26 cellular contexts compared by ENCODE assay signal in the genomic region with DNA sequence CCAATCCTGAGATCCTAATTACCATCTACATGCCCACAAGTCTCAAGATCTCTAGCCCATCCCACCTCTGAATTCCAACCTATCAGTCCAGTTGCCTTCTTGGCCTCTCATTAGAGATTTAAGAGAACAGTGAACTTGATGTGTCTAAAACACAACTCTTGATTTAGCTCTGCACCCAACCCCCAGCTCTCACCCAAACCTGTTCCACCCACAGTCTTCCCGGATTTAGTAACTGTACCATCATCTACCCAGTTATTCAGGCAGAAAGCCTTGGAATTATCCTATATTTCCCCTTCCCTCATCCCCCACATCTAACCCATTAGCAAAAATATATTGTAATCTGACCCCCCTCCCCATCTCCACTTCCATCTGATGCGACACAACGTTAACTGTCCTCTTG.
"Had no signal": no experiment of that assay in that cellular context is flagged by ENCODE, and none has a peak within 500 bp of the region (broad histone marks: within the 10 kb centered on the region; RNA-seq: fewer than 3 reads in every experiment).

No MANE protein-coding gene starts in this region.

- DNase-seq: effector CD4-positive, alpha-beta T cell; foreskin fibroblast; gastrocnemius medialis; heart left ventricle; left cardiac atrium; left lung; mesenchymal stem cell; mucosa of descending colon; naive B cell; sigmoid colon; stimulated activated CD4-positive, alpha-beta T cell treated with anti-CD3 and anti-CD28 coated beads, Interleukin-2, amount 100 ng/mL, for 24 hours; stimulated activated CD4-positive, alpha-beta T cell treated with anti-CD3 and anti-CD28 coated beads, Interleukin-4, amount 100 ng/mL, for 24 hours; stimulated activated naive CD8-positive, alpha-beta T cell treated with anti-CD3 and anti-CD28 coated beads, Interleukin-15, Interleukin-2, amounts not matched to agents 100 U/mL and 50 U/mL, for 24 hours; transverse colon had no signal

- H3K36me3 Mint-ChIP-seq: mesothelial cell of epicardium; naive B cell; natural killer cell treated with Interleukin-12 subunit alpha and Interleukin-12 subunit beta and Interleukin-15 and Interleukin-18, amount 100 ng/mL, for 72 hours; stimulated activated effector memory CD8-positive, alpha-beta T cell treated with anti-CD3 and anti-CD28 coated beads, Interleukin-12 subunit alpha, Interleukin-12 subunit beta, amount 100 ng/mL, for 72 hours had no signal

- H3K27ac Mint-ChIP-seq: mesothelial cell of epicardium; naive B cell; natural killer cell treated with Interleukin-12 subunit alpha and Interleukin-12 subunit beta and Interleukin-15 and Interleukin-18, amount 100 ng/mL, for 72 hours; progenitor cell of endocrine pancreas; stimulated activated effector memory CD8-positive, alpha-beta T cell treated with anti-CD3 and anti-CD28 coated beads, Interleukin-12 subunit alpha, Interleukin-12 subunit beta, amount 100 ng/mL, for 72 hours had no signal

- H3K27ac ChIP-seq: coronary artery, epithelial cell of prostate, gastrocnemius medialis, heart left ventricle, hepatocyte, left lung, parathyroid adenoma, right atrium auricular region, sigmoid colon, transverse colon, vagina had no signal

- H3K9me3 ChIP-seq: gastrocnemius medialis, heart left ventricle, left lung, mucosa of descending colon, right atrium auricular region, sigmoid colon, transverse colon, vagina had no signal

- H3K9me3 Mint-ChIP-seq: mesothelial cell of epicardium; naive B cell; natural killer cell treated with Interleukin-12 subunit alpha and Interleukin-12 subunit beta and Interleukin-15 and Interleukin-18, amount 100 ng/mL, for 72 hours; stimulated activated effector memory CD8-positive, alpha-beta T cell treated with anti-CD3 and anti-CD28 coated beads, Interleukin-12 subunit alpha, Interleukin-12 subunit beta, amount 100 ng/mL, for 72 hours had no signal

- ATAC-seq: esophagus mucosa; gastrocnemius medialis; heart left ventricle; left cardiac atrium; left lung; mucosa of descending colon; natural killer cell treated with Interleukin-12 subunit alpha and Interleukin-12 subunit beta and Interleukin-15 and Interleukin-18, amount 100 ng/mL, for 72 hours; stimulated activated effector memory CD8-positive, alpha-beta T cell treated with anti-CD3 and anti-CD28 coated beads, Interleukin-12 subunit alpha, Interleukin-12 subunit beta, amount 100 ng/mL, for 72 hours; stimulated activated naive CD8-positive, alpha-beta T cell treated with anti-CD3 and anti-CD28 coated beads, Interleukin-15, Interleukin-2, amounts not matched to agents 100 U/mL and 50 U/mL, for 24 hours had no signal

- H3K4me3 Mint-ChIP-seq: mesothelial cell of epicardium; natural killer cell treated with Interleukin-12 subunit alpha and Interleukin-12 subunit beta and Interleukin-15 and Interleukin-18, amount 100 ng/mL, for 72 hours; neural crest cell; stimulated activated effector memory CD8-positive, alpha-beta T cell treated with anti-CD3 and anti-CD28 coated beads, Interleukin-12 subunit alpha, Interleukin-12 subunit beta, amount 100 ng/mL, for 72 hours had no signal
